21 cellular contexts compared by ENCODE assay signal in genomic region chr15:41990243-41990605, GRCh38. TPM values are rescaled to one million over a fixed set of nuclear protein-coding genes. Genes with fewer than 3 reads are reported as not detected.
"Had no signal": no experiment of that assay in that cellular context is flagged by ENCODE, and none has a peak within 500 bp of the region (broad histone marks: within the 10 kb centered on the region; RNA-seq: fewer than 3 reads in every experiment).

No MANE protein-coding gene starts in this region.

- H3K4me1 Mint-ChIP-seq: activated CD4-positive, alpha-beta T cell treated with anti-CD3 and anti-CD28 coated beads, Interleukin-2, amount 10 ng/mL, durations not matched to agents 24 days and 14 days had no signal

- H3K27ac Mint-ChIP-seq: activated CD4-positive, alpha-beta T cell treated with anti-CD3 and anti-CD28 coated beads, Interleukin-2, amount 10 ng/mL, durations not matched to agents 24 days and 14 days; activated CD8-positive, alpha-beta T cell treated with anti-CD3 and anti-CD28 coated beads, Interleukin-2, amount 10 ng/mL, durations not matched to agents 7 days and 5 days; activated naive CD8-positive, alpha-beta T cell; activated T-cell treated with anti-CD3 and anti-CD28 coated beads, Interleukin-2, amount 50 U/mL, for 24 hours; activated T-helper 2 cell treated with anti-CD3 and anti-CD28 coated beads, Interferon-gamma antibody, Interleukin-2, Interleukin-4, amounts not matched to agents 10 μg/mL and 5 μg/mL and 100 μg/mL, durations not matched to agents 14 hours and 24 hours and 36 hours had no signal

- H3K9ac ChIP-seq: KMS-11 had no signal

- H3K4me2 ChIP-seq: KMS-11, PC-9 had no signal

- H3K4me3 ChIP-seq: ascending aorta, cardiac muscle cell, PC-9, SJCRH30, SK-N-MC had no signal

- H3K9me3 Mint-ChIP-seq: activated CD4-positive, alpha-beta T cell treated with anti-CD3 and anti-CD28 coated beads, Interleukin-2, amount 10 ng/mL, durations not matched to agents 24 days and 14 days; activated T-cell treated with anti-CD3 and anti-CD28 coated beads, Interleukin-2, amount 50 U/mL, for 24 hours; activated T-helper 2 cell treated with anti-CD3 and anti-CD28 coated beads, Interferon-gamma antibody, Interleukin-2, Interleukin-4, amounts not matched to agents 10 μg/mL and 5 μg/mL and 100 μg/mL, durations not matched to agents 14 hours and 24 hours and 36 hours had no signal

- H3K9me3 ChIP-seq: ascending aorta, SJCRH30 had no signal

- H3K27me3 Mint-ChIP-seq: activated CD4-positive, alpha-beta T cell treated with anti-CD3 and anti-CD28 coated beads, Interleukin-2, amount 10 ng/mL, durations not matched to agents 24 days and 14 days; activated naive CD8-positive, alpha-beta T cell had no signal

- H3K27me3 ChIP-seq: ascending aorta, cardiac muscle cell, SJCRH30 had no signal

- H3K4me1 ChIP-seq: ascending aorta had no signal

- H3K36me3 ChIP-seq: ascending aorta, cardiac muscle cell, SJCRH30, WERI-Rb-1 had no signal

- H3K27ac ChIP-seq: ascending aorta, cardiac muscle cell, KMS-11, PC-9, RWPE1, SJCRH30, SK-N-MC, WERI-Rb-1 had no signal

- DNase-seq: NCI-H1436 treated with DMSO at 0.1 percent for 48 hours, NCI-H1694 treated with DMSO at 0.1 percent for 48 hours, NCI-H2029 treated with DMSO at 0.1 percent for 48 hours, NCI-H510A had no signal

- H3K36me3 Mint-ChIP-seq: activated naive CD8-positive, alpha-beta T cell had no signal

- H3K4me3 Mint-ChIP-seq: activated CD4-positive, alpha-beta T cell treated with anti-CD3 and anti-CD28 coated beads, Interleukin-2, amount 10 ng/mL, durations not matched to agents 24 days and 14 days; activated CD8-positive, alpha-beta T cell treated with anti-CD3 and anti-CD28 coated beads, Interleukin-2, amount 10 ng/mL, durations not matched to agents 7 days and 5 days; activated naive CD8-positive, alpha-beta T cell; activated T-cell treated with anti-CD3 and anti-CD28 coated beads, Interleukin-2, amount 50 U/mL, for 24 hours had no signal

- H2AFZ ChIP-seq: PC-9 had no signal

RNA-seq across cellular contexts. Expression of gene PLA2G4E, which starts 30.6 kb away (rescaled TPM):
- total RNA-seq: activated CD4-positive, alpha-beta T cell treated with anti-CD3 and anti-CD28 coated beads, Interleukin-2, amount 10 ng/mL, durations not matched to agents 24 days and 14 days; activated CD8-positive, alpha-beta T cell treated with anti-CD3 and anti-CD28 coated beads, Interleukin-2, amount 10 ng/mL, durations not matched to agents 7 days and 5 days; activated T-helper 2 cell treated with anti-CD3 and anti-CD28 coated beads, Interferon-gamma antibody, Interleukin-2, Interleukin-4, amounts not matched to agents 10 μg/mL and 5 μg/mL and 100 μg/mL, durations not matched to agents 14 hours and 24 hours and 36 hours; ascending aorta; LHCN-M2; PC-9; SJCRH30; T-helper 1 cell treated with Interleukin-12 subunit alpha and Interleukin-12 subunit beta and Interleukin-4 antibody, amounts not matched to agents 30 ng/mL and 1 ng/mL, for 36 hours; T-helper 2 cell treated with Interferon-gamma antibody and Interleukin-4, amounts not matched to agents 100 ng/mL and 5 ng/mL, for 36 hours had no signal
- polyA plus RNA-seq: adipose tissue, cardiac muscle cell had no signal
